Comparison of ENCODE assay signal across 9 cellular contexts in the genomic region with DNA sequence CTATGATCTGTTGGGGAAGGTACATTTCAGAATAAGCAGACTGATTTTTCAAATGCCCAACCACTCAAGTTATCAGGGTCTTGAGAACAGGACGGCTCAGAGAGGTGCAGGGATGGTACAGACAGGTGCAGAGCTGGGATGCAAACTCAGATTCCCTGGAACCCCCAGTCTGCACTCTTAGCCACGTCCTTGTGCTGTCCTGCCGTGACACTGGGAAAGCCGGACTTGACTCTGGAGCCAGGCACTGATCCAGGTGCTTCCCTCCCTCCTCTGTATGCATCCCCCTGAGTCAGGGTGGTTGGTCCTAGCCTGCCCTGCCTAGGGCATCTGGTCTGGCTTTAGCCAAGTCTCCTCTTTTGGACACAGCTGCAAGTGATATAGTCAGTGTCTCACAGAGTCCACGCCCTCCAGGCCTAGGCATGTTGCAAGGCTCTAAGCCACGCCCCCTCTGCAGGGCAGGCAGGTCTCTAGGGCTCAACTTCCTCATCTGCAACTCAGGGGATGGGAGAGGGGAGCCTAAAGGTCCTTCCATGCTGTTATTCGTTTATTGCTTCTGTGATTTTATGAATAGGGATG.
DNase-seq lines count a peak whose midpoint lies in the region; ATAC-seq and FAIRE-seq lines count a peak whose summit lies in the region.
"Had no signal": no experiment of that assay in that cellular context is flagged by ENCODE, and none has a peak within 500 bp of the region (broad histone marks: within the 10 kb centered on the region; RNA-seq: fewer than 3 reads in every experiment).

No MANE protein-coding gene starts in this region.

- no peaks in the 10 kb centered on the region for H3K27me3 ChIP-seq in iPS DF 6.9 (ENCODE audit: control insufficient read depth, insufficient read depth, low read length)

- no peak overlapping the region for H3K27ac Mint-ChIP-seq in T-helper 17 cell

- peaks cover 2% of the 10 kb centered on the region for H3K36me3 Mint-ChIP-seq in T-helper 17 cell (ENCODE audit: low read depth)
- H3K36me3 Mint-ChIP-seq: brain had no signal

- no peak overlapping the region for H3K4me3 ChIP-seq in iPS DF 6.9 (ENCODE audit: low read length)

- H3K4me3 Mint-ChIP-seq in T-helper 17 cell = no peak overlapping the region

- peaks cover 17% of the 10 kb centered on the region for H3K27me3 Mint-ChIP-seq in T-helper 17 cell

- FAIRE-seq in HTR-8/SVneo (lab: Jason Lieb, UNC) = no peak

- ATAC-seq in T-helper 17 cell (peak; percentile 58), HG02870 (IDR thresholded peaks at IDR 0.05; ENCODE audit: unreplicated experiment) (no peak), HG02642 (IDR thresholded peaks at IDR 0.05; ENCODE audit: poor library complexity, unreplicated experiment) (no peak)

- H3K36me3 ChIP-seq in iPS DF 6.9 (ENCODE audit: control insufficient read depth, insufficient read depth, low read length) = no peaks in the 10 kb centered on the region; the same call in 1 of the 2 replicates

- DNase-seq in EH (ENCODE audit: low read depth) (peak; percentile 2), HTR-8/SVneo (ENCODE audit: insufficient read length, low spot score) (peak; percentile 49), T-helper 17 cell (no peak), iPS DF 6.9 (ENCODE audit: low read depth, low spot score) (peak; percentile 48), globus pallidus (ENCODE audit: low spot score) (no peak), substantia nigra (lab: John Stamatoyannopoulos, UW) (no peak)

- H3K27ac ChIP-seq in iPS DF 6.9 (ENCODE audit: low read length) (no peak overlapping the region), substantia nigra (ENCODE audit: low read depth, low read length, poor library complexity, severe bottlenecking) (no peak overlapping the region)

- peaks cover 12% of the 10 kb centered on the region for H3K4me1 Mint-ChIP-seq in T-helper 17 cell

- H3K4me1 ChIP-seq in iPS DF 6.9 (ENCODE audit: control insufficient read depth, insufficient read depth, low read length) = peaks cover 2% of the 10 kb centered on the region; the same call in 1 of the 2 replicates

- WGBS in iPS DF 6.9 (ENCODE audit: insufficient coverage, insufficient read length) = no CpG with 5 or more reads among the region's 7 CpGs

- no peaks in the 10 kb centered on the region for H3K9me3 ChIP-seq in T-helper 17 cell (ENCODE audit: control insufficient read depth, low read length, poor library complexity, severe bottlenecking)
- H3K9me3 ChIP-seq in iPS DF 6.9 (ENCODE audit: control insufficient read depth, insufficient read depth, low read length) = no peaks in the 10 kb centered on the region

Comparison
In these comparisons a context has a peak if more than half of its experiments do, and no peak if none do; other contexts are left out.
1. DNase-seq: peak in EH (single experiment), HTR-8/SVneo (single experiment) and iPS DF 6.9 (single experiment); none in T-helper 17 cell (0 of 3), globus pallidus (single experiment) and substantia nigra (0 of 49).